In genomic region chr2:98518106-98518505, GRCh38 we compare ENCODE assay signal across 8 cellular contexts.
A peak's percentile ranks its signal among the peaks of the same experiment; 100 is the strongest.
DNase-seq lines count a peak whose midpoint lies in the region; ATAC-seq and TF ChIP-seq lines count a peak whose summit lies in the region.

No MANE protein-coding gene starts in this region.

- H3K27ac Mint-ChIP-seq in natural killer cell treated with Interleukin-12 subunit alpha and Interleukin-12 subunit beta and Interleukin-15 and Interleukin-18, amount 100 ng/mL, for 72 hours, result peak overlapping the region; percentile 44 to 89

- H3K4me1 Mint-ChIP-seq in natural killer cell treated with Interleukin-12 subunit alpha and Interleukin-12 subunit beta and Interleukin-15 and Interleukin-18, amount 100 ng/mL, for 72 hours (ENCODE audit: low read depth in 2 of 2), result peaks cover 54 to 56% of the 10 kb centered on the region in 2 donors

- TF ChIP-seq CTCF in VCaP (conservative IDR thresholded peaks at IDR 0.05) (peak; percentile 36; the same call in 1 of the 2 replicates), choroid plexus epithelial cell (conservative IDR thresholded peaks at IDR 0.05; ENCODE audit: low read depth, low read length) (peak; percentile 70)

- DNase-seq in activated CD4-positive, CD25-positive, alpha-beta regulatory T cell (lab: John Stamatoyannopoulos, UW), result peak in 3 of 4 experiments; percentile 5 to 27 (median 15)
- no peak for DNase-seq in activated CD4-positive, CD25-positive, alpha-beta regulatory T cell treated with anti-CD3 and anti-CD28 coated beads, Interleukin-2, amount 50 U/mL, for 72 hours
- DNase-seq in choroid plexus epithelial cell (ENCODE audit: low read depth), result peak; percentile 62
- DNase-seq in natural killer cell treated with Interleukin-12 subunit alpha and Interleukin-12 subunit beta and Interleukin-15 and Interleukin-18, amount 100 ng/mL, for 72 hours (ENCODE audit: low spot score), result peak; percentile 72
- DNase-seq in kidney glomerular epithelial cell (lab: John Stamatoyannopoulos, UW), result no peak
- DNase-seq in DMS53 treated with DMSO at 0.1 percent for 48 hours (lab: John Stamatoyannopoulos, UW; ENCODE audit: unreplicated experiment), result no peak

- peak; percentile 73 to 81 for ATAC-seq in natural killer cell treated with Interleukin-12 subunit alpha and Interleukin-12 subunit beta and Interleukin-15 and Interleukin-18, amount 100 ng/mL, for 72 hours
- ATAC-seq in HG03280 (IDR thresholded peaks at IDR 0.05; ENCODE audit: unreplicated experiment), result no peak

- no peak overlapping the region for H3K4me3 Mint-ChIP-seq in natural killer cell treated with Interleukin-12 subunit alpha and Interleukin-12 subunit beta and Interleukin-15 and Interleukin-18, amount 100 ng/mL, for 72 hours

- H3K36me3 Mint-ChIP-seq in natural killer cell treated with Interleukin-12 subunit alpha and Interleukin-12 subunit beta and Interleukin-15 and Interleukin-18, amount 100 ng/mL, for 72 hours, result peaks cover 6% of the 10 kb centered on the region

- H3K27ac ChIP-seq in VCaP, result no peak overlapping the region

- H3K9me3 Mint-ChIP-seq in natural killer cell treated with Interleukin-12 subunit alpha and Interleukin-12 subunit beta and Interleukin-15 and Interleukin-18, amount 100 ng/mL, for 72 hours, result no peaks in the 10 kb centered on the region

- no peaks in the 10 kb centered on the region for H3K27me3 Mint-ChIP-seq in natural killer cell treated with Interleukin-12 subunit alpha and Interleukin-12 subunit beta and Interleukin-15 and Interleukin-18, amount 100 ng/mL, for 72 hours

- H3K4me3 ChIP-seq in choroid plexus epithelial cell (ENCODE audit: low read depth, low read length), result no peak overlapping the region

Comparison
In these comparisons a context has a peak if more than half of its experiments do, and no peak if none do; other contexts are left out.
1. DNase-seq: peak in activated CD4-positive, CD25-positive, alpha-beta regulatory T cell (3 of 4), choroid plexus epithelial cell (single experiment) and natural killer cell treated with Interleukin-12 subunit alpha and Interleukin-12 subunit beta and Interleukin-15 and Interleukin-18, amount 100 ng/mL, for 72 hours (single experiment); none in activated CD4-positive, CD25-positive, alpha-beta regulatory T cell treated with anti-CD3 and anti-CD28 coated beads, Interleukin-2, amount 50 U/mL, for 72 hours (single experiment), kidney glomerular epithelial cell (single experiment) and DMS53 treated with DMSO at 0.1 percent for 48 hours (single experiment).